In genomic region chr12:113135178-113136127, GRCh38 we compare ENCODE assay signal across 9 cellular contexts. TPM values are rescaled to one million over a fixed set of nuclear protein-coding genes. Genes with fewer than 3 reads are reported as not detected.
A peak's percentile ranks its signal among the peaks of the same experiment; 100 is the strongest.
DNase-seq lines count a peak whose midpoint lies in the region; ATAC-seq and TF ChIP-seq lines count a peak whose summit lies in the region.
"Had no signal": no experiment of that assay in that cellular context is flagged by ENCODE, and none has a peak within 500 bp of the region (broad histone marks: within the 10 kb centered on the region; RNA-seq: fewer than 3 reads in every experiment).

A gene with protein sequence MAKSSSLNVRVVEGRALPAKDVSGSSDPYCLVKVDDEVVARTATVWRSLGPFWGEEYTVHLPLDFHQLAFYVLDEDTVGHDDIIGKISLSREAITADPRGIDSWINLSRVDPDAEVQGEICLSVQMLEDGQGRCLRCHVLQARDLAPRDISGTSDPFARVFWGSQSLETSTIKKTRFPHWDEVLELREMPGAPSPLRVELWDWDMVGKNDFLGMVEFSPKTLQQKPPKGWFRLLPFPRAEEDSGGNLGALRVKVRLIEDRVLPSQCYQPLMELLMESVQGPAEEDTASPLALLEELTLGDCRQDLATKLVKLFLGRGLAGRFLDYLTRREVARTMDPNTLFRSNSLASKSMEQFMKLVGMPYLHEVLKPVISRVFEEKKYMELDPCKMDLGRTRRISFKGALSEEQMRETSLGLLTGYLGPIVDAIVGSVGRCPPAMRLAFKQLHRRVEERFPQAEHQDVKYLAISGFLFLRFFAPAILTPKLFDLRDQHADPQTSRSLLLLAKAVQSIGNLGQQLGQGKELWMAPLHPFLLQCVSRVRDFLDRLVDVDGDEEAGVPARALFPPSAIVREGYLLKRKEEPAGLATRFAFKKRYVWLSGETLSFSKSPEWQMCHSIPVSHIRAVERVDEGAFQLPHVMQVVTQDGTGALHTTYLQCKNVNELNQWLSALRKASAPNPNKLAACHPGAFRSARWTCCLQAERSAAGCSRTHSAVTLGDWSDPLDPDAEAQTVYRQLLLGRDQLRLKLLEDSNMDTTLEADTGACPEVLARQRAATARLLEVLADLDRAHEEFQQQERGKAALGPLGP (minus strand): TSS chr12:113135761. CDS start chr12:113135462, 299 bp downstream.

- H3K27me3 Mint-ChIP-seq in naive B cell = peaks cover 0 to 14% (median 0%) of the 10 kb centered on the region in 3 donors

- no peaks in the 10 kb centered on the region for H3K36me3 ChIP-seq in GM06990 (ENCODE audit: control insufficient read depth, insufficient read depth, low read length)
- no peaks in the 10 kb centered on the region for H3K36me3 ChIP-seq in stomach

- ATAC-seq in naive B cell (ENCODE audit: low read depth in 2 of 2) = peak; percentile 83 to 87
- ATAC-seq in GM18517 (IDR thresholded peaks at IDR 0.05; ENCODE audit: unreplicated experiment) = no peak

- 2 to 5% (median 3%) methylated on average over 32 to 68 of the region's 68 CpGs for WGBS in stomach, 5 donors

- TF ChIP-seq CTCF in GM06990 (IDR thresholded peaks at IDR 0.05; ENCODE audit: insufficient read depth, low read length, poor library complexity, severe bottlenecking) (peak; percentile 63), stomach (IDR thresholded peaks at IDR 0.05) (peak in 3 of 7 experiments; percentile 11 to 53 (median 30))

- H3K27ac ChIP-seq in stomach = peak within 1 kb of the TSS; percentile 52 to 91 (median 74)

- peaks cover 0 to 16% (median 13%) of the 10 kb centered on the region in 4 donors for H3K4me1 ChIP-seq in stomach

- H3K27ac Mint-ChIP-seq in naive B cell = peak within 1 kb of the TSS; percentile 73 to 97 (median 90)

- H3K36me3 Mint-ChIP-seq in naive B cell = no peaks in the 10 kb centered on the region

- peaks cover 23 to 28% (median 27%) of the 10 kb centered on the region in 3 donors for H3K4me1 Mint-ChIP-seq in naive B cell

- DNase-seq in GM06990 (ENCODE audit: extremely low read depth, insufficient read length) (peak; percentile 57), NCI-H1105 treated with DMSO at 0.1 percent for 48 hours (lab: John Stamatoyannopoulos, UW) (peak; percentile 88), naive B cell (peak; percentile 71), stomach (peak; percentile 79), posterior vena cava (ENCODE audit: low spot score) (no peak)
- DNase-seq in activated CD4-positive, CD25-positive, alpha-beta regulatory T cell treated with anti-CD3 and anti-CD28 coated beads, Interleukin-2, amount 50 U/mL, for 72 hours = peak; percentile 82
- DNase-seq in central memory CD4-positive, alpha-beta T cell = peak; percentile 61

- no peaks in the 10 kb centered on the region for H3K9me3 Mint-ChIP-seq in naive B cell

- no peak within 1 kb of the TSS for H3K4me3 ChIP-seq in GM06990 (replicated peaks; ENCODE audit: low read depth, low read length)
- H3K4me3 ChIP-seq in stomach = peak within 1 kb of the TSS; percentile 20 to 52 (median 41)

- H3K9me3 ChIP-seq in stomach = no peaks in the 10 kb centered on the region

- intact Hi-C loops in stomach (cut with DNase I; ENCODE audit: low total_unique reads) = no loop called here
- intact Hi-C loops in posterior vena cava (cut with DNase I) = no loop called here

- TF ChIP-seq EP300 in stomach (IDR thresholded peaks at IDR 0.05) = no peak

- H3K27me3 ChIP-seq in GM06990 (replicated peaks; ENCODE audit: control insufficient read depth, insufficient read depth, low read length) (no peaks in the 10 kb centered on the region; the same call in 1 of the 2 replicates), stomach (peaks cover 7 to 67% (median 20%) of the 10 kb centered on the region in 3 donors)

- peak within 1 kb of the TSS; percentile 58 to 92 (median 83) for H3K4me3 Mint-ChIP-seq in naive B cell

- no peak for TF ChIP-seq POLR2A in stomach (IDR thresholded peaks at IDR 0.05)

RNA-seq across cellular contexts. Expression of the gene that starts here (rescaled TPM):
- polyA plus RNA-seq in naive B cell (ENCODE audit: low read depth in 6 of 6) (under 1 TPM in 4 of 6 donors, not detected in 2; 0.17 to 0.48 (median 0.41) TPM), stomach (10 to 100 TPM in 2 of 3 donors, 1 to 10 TPM in 1; 3.0 to 28.9 (median 18.8) TPM)
- total RNA-seq in stomach (10 to 100 TPM in 3 of 5 donors, 1 to 10 TPM in 2; 8.8 to 62.0 (median 47.3) TPM), posterior vena cava (not detected)
- total RNA-seq: RPMI7951 had no signal

Comparison
In these comparisons a context has a peak if more than half of its experiments do, and no peak if none do; other contexts are left out.
1. RNA of the gene that starts here (total RNA-seq): 8.8 to 62.0 TPM in stomach; not detected in posterior vena cava; every median in the first group is over 4 times any median in the second.
2. Peak in DNase-seq and ATAC-seq in naive B cell; RNA of the gene not detected or under 1 TPM.